In genomic region chr7:2353113-2353512, GRCh38 we compare ENCODE assay signal across 8 cellular contexts. TPM values are rescaled to one million over a fixed set of nuclear protein-coding genes. Genes with fewer than 3 reads are reported as not detected.
DNase-seq lines count a peak whose midpoint lies in the region; ATAC-seq, FAIRE-seq and TF ChIP-seq lines count a peak whose summit lies in the region.

No MANE protein-coding gene starts in this region.

- CTCF ChIA-PET in RWPE1 (lab: Yijun Ruan, JAX), result interaction anchor here (1.0 kb wide), 1 partner anchor 31 kb away, joined by 4 read pairs; no protein-coding TSS in a partner anchor

- intact Hi-C loops in esophagus squamous epithelium (cut with DNase I), result loop anchor here (10.0 kb wide), 1 partner anchor 108 kb away; the partner anchor contains the start of genes MRM2 and NUDT1
- intact Hi-C loops in prostate gland (cut with DNase I), result loop anchor here (5.0 to 10.0 kb wide), 2 partner anchors 49 to 778 kb away; partner anchors contain the start of genes CHST12 and PSMG3
- intact Hi-C loops in posterior vena cava (cut with DNase I), result loop anchor here in 1 of 2 donors (10.0 kb wide), 1 partner anchor 778 kb away; the partner anchor contains the start of gene PSMG3
- intact Hi-C loops in pancreas (cut with DNase I), result no loop called here

- TF ChIP-seq CTCF in RWPE1 (conservative IDR thresholded peaks at IDR 0.05; ENCODE audit: low read depth), result no peak
- TF ChIP-seq CTCF in esophagus squamous epithelium (IDR thresholded peaks at IDR 0.05), result no peak
- TF ChIP-seq CTCF in prostate gland (IDR thresholded peaks at IDR 0.05), result no peak
- TF ChIP-seq CTCF in pancreas (IDR thresholded peaks at IDR 0.05), result no peak

- H3K4me1 ChIP-seq in esophagus squamous epithelium (peaks cover 25 to 42% (median 28%) of the 10 kb centered on the region in 3 donors), prostate gland (replicated peaks) (peaks cover 5% of the 10 kb centered on the region), pancreas (peaks cover 6 to 22% (median 16%) of the 10 kb centered on the region in 3 donors)

- WGBS in esophagus squamous epithelium, 2 donors, result 94 to 97% methylated on average over 11 of the region's 11 CpGs
- 92% methylated on average over 11 of the region's 11 CpGs for WGBS in prostate gland
- 94 to 96% methylated on average over 11 of the region's 11 CpGs for WGBS in pancreas, 2 donors

- H3K27me3 ChIP-seq in esophagus squamous epithelium, result no peaks in the 10 kb centered on the region
- no peaks in the 10 kb centered on the region for H3K27me3 ChIP-seq in prostate gland (replicated peaks; ENCODE audit: insufficient read depth)
- no peaks in the 10 kb centered on the region for H3K27me3 ChIP-seq in pancreas

- H3K4me3 ChIP-seq in GM08714 (ENCODE audit: low read length) (peak overlapping the region; percentile 97), esophagus squamous epithelium (peak overlapping the region; percentile 78 to 99 (median 96)), prostate gland (peak overlapping the region; percentile 92 to 97), pancreas (peak overlapping the region in 2 of 4 donors; percentile 98 to 100)

- no peak for ATAC-seq in GM21390 (IDR thresholded peaks at IDR 0.05; ENCODE audit: unreplicated experiment)
- ATAC-seq in pancreas, result no peak
- ATAC-seq in HG03039 (IDR thresholded peaks at IDR 0.05; ENCODE audit: unreplicated experiment), result no peak

- FAIRE-seq in pancreas (lab: Jason Lieb, UNC), result no peak

- peak overlapping the region; percentile 94 for H3K27ac ChIP-seq in RWPE1
- peak overlapping the region in 1 of 4 donors; percentile 99 for H3K27ac ChIP-seq in esophagus squamous epithelium
- H3K27ac ChIP-seq in prostate gland, result no peak overlapping the region
- H3K27ac ChIP-seq in pancreas, result no peak overlapping the region

- no peak for DNase-seq in RWPE1 (ENCODE audit: low spot score)
- no peak for DNase-seq in esophagus squamous epithelium (lab: John Stamatoyannopoulos, UW)
- no peak for DNase-seq in prostate gland (ENCODE audit: low spot score)
- no peak for DNase-seq in posterior vena cava (ENCODE audit: low spot score)
- DNase-seq in pancreas, result no peak

- H3K9me3 ChIP-seq in esophagus squamous epithelium (no peaks in the 10 kb centered on the region), prostate gland (no peaks in the 10 kb centered on the region), pancreas (no peaks in the 10 kb centered on the region)

- POLR2A ChIA-PET in RWPE1 (lab: Yijun Ruan, JAX; ENCODE audit: low non-redundant PET), result no interaction called here

- TF ChIP-seq POLR2A in esophagus squamous epithelium (IDR thresholded peaks at IDR 0.05) (no peak), prostate gland (IDR thresholded peaks at IDR 0.05) (no peak)

- H3K36me3 ChIP-seq in esophagus squamous epithelium (peaks cover 0 to 14% (median 0%) of the 10 kb centered on the region in 3 donors), prostate gland (no peaks in the 10 kb centered on the region), pancreas (no peaks in the 10 kb centered on the region)

RNA-seq across cellular contexts. Expression of gene EIF3B, which starts 1.5 kb away (rescaled TPM):
- 100 to 1,000 TPM; 127 to 155 (median 136) TPM for total RNA-seq in esophagus squamous epithelium
- total RNA-seq in prostate gland, result 100 to 1,000 TPM; 141 to 220 TPM
- total RNA-seq in posterior vena cava, result 10 to 100 TPM; 78.1 to 90.1 TPM
- 100 to 1,000 TPM in 1 of 6 donors, 10 to 100 TPM in 5; 61.1 to 106 (median 72.4) TPM for total RNA-seq in pancreas
- 10 to 100 TPM; 83.2 to 90.6 TPM for polyA plus RNA-seq in pancreas

RNA-seq across cellular contexts. Expression of gene SNX8, which starts 38.9 kb away (rescaled TPM):
- total RNA-seq in esophagus squamous epithelium, result 10 to 100 TPM in 3 of 4 donors, 1 to 10 TPM in 1; 4.7 to 17.9 (median 12.5) TPM
- total RNA-seq in prostate gland, result 10 to 100 TPM; 10.7 to 29.2 TPM
- 10 to 100 TPM; 34.2 to 35.9 TPM for total RNA-seq in posterior vena cava
- 10 to 100 TPM in 4 of 6 donors, 1 to 10 TPM in 2; 9.3 to 16.1 (median 11.7) TPM for total RNA-seq in pancreas
- polyA plus RNA-seq in pancreas, result 10 to 100 TPM in 1 of 2 donors, 1 to 10 TPM in 1; 7.1 to 11.9 TPM

RNA-seq across cellular contexts. Expression of gene CHST12, which starts 50.3 kb away (rescaled TPM):
- total RNA-seq in esophagus squamous epithelium (10 to 100 TPM in 1 of 4 donors, 1 to 10 TPM in 3; 1.5 to 11.8 (median 5.0) TPM), prostate gland (10 to 100 TPM; 22.4 to 36.1 TPM), posterior vena cava (10 to 100 TPM; 21.4 to 28.3 TPM), pancreas (10 to 100 TPM in 1 of 6 donors, 1 to 10 TPM in 5; 7.3 to 13.2 (median 8.6) TPM)
- polyA plus RNA-seq in pancreas, result 1 to 10 TPM; 7.0 to 8.7 TPM

Comparison
In these comparisons a context has a peak if more than half of its experiments do, and no peak if none do; other contexts are left out.
1. intact Hi-C loops: an anchor here in esophagus squamous epithelium (10.0 kb wide) and prostate gland (5.0 to 10.0 kb wide); none called in pancreas.